Comparison of ENCODE assay signal across 9 cellular contexts in genomic region chr10:124678566-124679240, GRCh38.
A peak's percentile ranks its signal among the peaks of the same experiment; 100 is the strongest.
DNase-seq lines count a peak whose midpoint lies in the region; ATAC-seq and TF ChIP-seq lines count a peak whose summit lies in the region.
"Had no signal": no experiment of that assay in that cellular context is flagged by ENCODE, and none has a peak within 500 bp of the region (broad histone marks: within the 10 kb centered on the region; RNA-seq: fewer than 3 reads in every experiment).

No MANE protein-coding gene starts in this region.

- H3K9me3 ChIP-seq in mucosa of descending colon = no peaks in the 10 kb centered on the region
- H3K9me3 ChIP-seq in upper lobe of left lung = no peaks in the 10 kb centered on the region
- no peaks in the 10 kb centered on the region for H3K9me3 ChIP-seq in sigmoid colon

- peak overlapping the region; percentile 27 to 71 (median 56) for H3K27ac ChIP-seq in upper lobe of left lung
- no peak overlapping the region for H3K27ac ChIP-seq in sigmoid colon
- H3K27ac ChIP-seq: KMS-11 had no signal

- TF ChIP-seq POLR2A in upper lobe of left lung (IDR thresholded peaks at IDR 0.05) = no peak
- no peak for TF ChIP-seq POLR2A in sigmoid colon (IDR thresholded peaks at IDR 0.05)

- H3K36me3 Mint-ChIP-seq in activated naive CD4-positive, alpha-beta T cell treated with anti-CD3 and anti-CD28 coated beads, Interleukin-2, amount 50 U/mL, for 72 hours = peaks cover 14 to 19% of the 10 kb centered on the region in 2 donors

- 62 to 77% methylated on average over 10 to 12 of the region's 12 CpGs for WGBS in upper lobe of left lung, 2 donors
- WGBS in sigmoid colon, 2 donors = 69 to 86% methylated on average over 12 of the region's 12 CpGs

- no peaks in the 10 kb centered on the region for H3K9me3 Mint-ChIP-seq in activated naive CD4-positive, alpha-beta T cell treated with anti-CD3 and anti-CD28 coated beads, Interleukin-2, amount 50 U/mL, for 72 hours

- TF ChIP-seq CTCF in mucosa of descending colon (IDR thresholded peaks at IDR 0.05) (no peak), upper lobe of left lung (IDR thresholded peaks at IDR 0.05) (no peak), sigmoid colon (IDR thresholded peaks at IDR 0.05) (no peak)

- no peaks in the 10 kb centered on the region for H3K27me3 ChIP-seq in upper lobe of left lung
- no peaks in the 10 kb centered on the region for H3K27me3 ChIP-seq in sigmoid colon

- DNase-seq in stimulated activated CD4-positive, alpha-beta T cell treated with anti-CD3 and anti-CD28 coated beads, Interleukin-15, amount 100 ng/mL, for 24 hours = peak; percentile 33
- DNase-seq in stimulated activated CD4-positive, alpha-beta T cell treated with anti-CD3 and anti-CD28 coated beads, Interleukin-4, amount 100 ng/mL, for 24 hours = no peak
- DNase-seq in activated naive CD4-positive, alpha-beta T cell treated with anti-CD3 and anti-CD28 coated beads, Interleukin-2, amount 50 U/mL, for 72 hours (ENCODE audit: low spot score in 2 of 2) = no peak
- peak in 1 of 3 donors; percentile 44 for DNase-seq in mucosa of descending colon
- DNase-seq in upper lobe of left lung = no peak
- no peak for DNase-seq in effector CD4-positive, alpha-beta T cell
- no peak for DNase-seq in Ammon's horn (ENCODE audit: low spot score)
- DNase-seq in sigmoid colon = no peak

- peak; percentile 54 to 63 for ATAC-seq in activated naive CD4-positive, alpha-beta T cell treated with anti-CD3 and anti-CD28 coated beads, Interleukin-2, amount 50 U/mL, for 72 hours
- ATAC-seq in mucosa of descending colon (peak; percentile 35), upper lobe of left lung (ENCODE audit: low FRiP score in 2 of 2) (no peak)

- H3K27ac Mint-ChIP-seq in activated naive CD4-positive, alpha-beta T cell treated with anti-CD3 and anti-CD28 coated beads, Interleukin-2, amount 50 U/mL, for 72 hours = no peak overlapping the region

- no peak overlapping the region for H3K4me3 ChIP-seq in mucosa of descending colon
- no peak overlapping the region for H3K4me3 ChIP-seq in upper lobe of left lung
- H3K4me3 ChIP-seq in sigmoid colon = no peak overlapping the region

- H3K36me3 ChIP-seq in mucosa of descending colon (ENCODE audit: low read depth) = no peaks in the 10 kb centered on the region
- H3K36me3 ChIP-seq in upper lobe of left lung = peaks cover 3 to 21% (median 14%) of the 10 kb centered on the region in 4 donors
- H3K36me3 ChIP-seq in sigmoid colon = peaks cover 6 to 20% (median 13%) of the 10 kb centered on the region in 4 donors

- TF ChIP-seq EP300 in upper lobe of left lung (IDR thresholded peaks at IDR 0.05) (no peak), sigmoid colon (IDR thresholded peaks at IDR 0.05) (no peak)

- intact Hi-C loops in mucosa of descending colon (cut with DNase I, micrococcal nuclease) (no loop called here), sigmoid colon (cut with DNase I) (no loop called here)

- H3K4me1 ChIP-seq in mucosa of descending colon (ENCODE audit: low read depth) (peaks cover 8% of the 10 kb centered on the region), upper lobe of left lung (peaks cover 71 to 83% (median 79%) of the 10 kb centered on the region in 4 donors), sigmoid colon (peaks cover 0 to 57% (median 51%) of the 10 kb centered on the region in 4 donors)

Comparison
In these comparisons a context has a peak if more than half of its experiments do, and no peak if none do; other contexts are left out.
1. ATAC-seq: peak in activated naive CD4-positive, alpha-beta T cell treated with anti-CD3 and anti-CD28 coated beads, Interleukin-2, amount 50 U/mL, for 72 hours (2 of 2) and mucosa of descending colon (single experiment); none in upper lobe of left lung (0 of 2).
2. H3K27ac ChIP-seq: peak in upper lobe of left lung (4 of 4); none in sigmoid colon (0 of 4).